In genomic region chr20:32493356-32493755, GRCh38 we compare ENCODE assay signal across 18 cellular contexts.
DNase-seq lines count a peak whose midpoint lies in the region; ATAC-seq and TF ChIP-seq lines count a peak whose summit lies in the region.
"Had no signal": no experiment of that assay in that cellular context is flagged by ENCODE, and none has a peak within 500 bp of the region (broad histone marks: within the 10 kb centered on the region; RNA-seq: fewer than 3 reads in every experiment).

No MANE protein-coding gene starts in this region.

- CTCF ChIA-PET in T-cell (lab: Charles Lee): interaction anchor here in 1 of 2 donors (0.7 kb wide), 1 partner anchor 1819 kb away, joined by 8 read pairs; no protein-coding TSS in a partner anchor

- ATAC-seq in T-cell (replicated peaks in 1 of 4): no peak
- ATAC-seq in mucosa of descending colon: no peak
- no peak for ATAC-seq in aorta (ENCODE audit: low FRiP score)
- ATAC-seq in HG02763 (IDR thresholded peaks at IDR 0.05; ENCODE audit: unreplicated experiment): no peak

- H3K4me1 Mint-ChIP-seq in activated T-cell treated with anti-CD3 and anti-CD28 coated beads, Interleukin-2, amount 50 U/mL, for 24 hours (ENCODE audit: low read depth): peaks cover 30% of the 10 kb centered on the region
- H3K4me1 Mint-ChIP-seq in T-cell: peaks cover 34 to 56% (median 48%) of the 10 kb centered on the region in 3 donors

- H3K27me3 ChIP-seq in aorta (ENCODE audit: control insufficient read depth in 1 of 2, insufficient read depth in 2 of 2, low read length in 1 of 2): no peaks in the 10 kb centered on the region

- H3K9me3 ChIP-seq in mucosa of descending colon: no peaks in the 10 kb centered on the region
- H3K9me3 ChIP-seq in aorta (ENCODE audit: control insufficient read depth, low read length): no peaks in the 10 kb centered on the region

- no peak overlapping the region for H3K4me3 ChIP-seq in mucosa of descending colon
- H3K4me3 ChIP-seq in aorta (ENCODE audit: low read length in 2 of 2): no peak overlapping the region
- H3K4me3 ChIP-seq: SK-N-MC had no signal

- WGBS in aorta, 2 donors: 96 to 98% methylated on average over 10 of the region's 10 CpGs

- no peak overlapping the region for H3K27ac ChIP-seq in aorta (ENCODE audit: low read depth in 1 of 2, low read length in 2 of 2)
- H3K27ac ChIP-seq: SK-N-MC had no signal

- H3K36me3 ChIP-seq in mucosa of descending colon (ENCODE audit: low read depth): no peaks in the 10 kb centered on the region
- H3K36me3 ChIP-seq in aorta (ENCODE audit: control insufficient read depth in 1 of 2, insufficient read depth in 2 of 2, low read length in 1 of 2): no peaks in the 10 kb centered on the region

- H3K27ac Mint-ChIP-seq in activated T-cell treated with anti-CD3 and anti-CD28 coated beads, Interleukin-2, amount 50 U/mL, for 24 hours: peak overlapping the region; percentile 74
- peak overlapping the region; percentile 46 to 66 for H3K27ac Mint-ChIP-seq in T-cell

- H3K36me3 Mint-ChIP-seq in activated T-cell treated with anti-CD3 and anti-CD28 coated beads, Interleukin-2, amount 50 U/mL, for 24 hours (ENCODE audit: low read depth): peaks cover 8% of the 10 kb centered on the region
- H3K36me3 Mint-ChIP-seq in T-cell: peaks cover 38% of the 10 kb centered on the region

- no peak for DNase-seq in activated T-cell treated with anti-CD3 and anti-CD28 coated beads, Interleukin-2, amount 50 U/mL, for 24 hours
- no peak for DNase-seq in activated T-cell treated with anti-CD3 and anti-CD28 coated beads, Interleukin-2, amount 50 U/mL, for 48 hours
- DNase-seq in T-cell: no peak
- peak in 2 of 3 donors; percentile 1 to 10 for DNase-seq in mucosa of descending colon
- DNase-seq in aorta: peak; percentile 36 to 69
- no peak for DNase-seq in stimulated activated CD4-positive, alpha-beta T cell treated with anti-CD3 and anti-CD28 coated beads, Interleukin-2, amount 100 ng/mL, for 24 hours
- no peak for DNase-seq in GOT3 (lab: John Stamatoyannopoulos, UW)
- DNase-seq: 8988T, C1 segment of cervical spinal cord, COR-L47, DMS153, Karpas-422, MM.1S, NCI-H1092 treated with DMSO at 0.1 percent for 48 hours, NCI-H2227 treated with DMSO at 0.1 percent for 48 hours, NCI-H524 had no signal

- no peak overlapping the region for H3K4me3 Mint-ChIP-seq in activated T-cell treated with anti-CD3 and anti-CD28 coated beads, Interleukin-2, amount 50 U/mL, for 24 hours
- H3K4me3 Mint-ChIP-seq in T-cell: no peak overlapping the region

- H3K4me1 ChIP-seq in mucosa of descending colon (ENCODE audit: low read depth) (no peaks in the 10 kb centered on the region), aorta (ENCODE audit: control insufficient read depth in 1 of 2, insufficient read depth in 2 of 2, low read length in 2 of 2) (no peaks in the 10 kb centered on the region)

- TF ChIP-seq CTCF in mucosa of descending colon (IDR thresholded peaks at IDR 0.05): no peak

- intact Hi-C loops in mucosa of descending colon (cut with DNase I, micrococcal nuclease): no loop called here
- intact Hi-C loops in aorta (cut with DNase I): no loop called here

- H3K27me3 Mint-ChIP-seq in activated T-cell treated with anti-CD3 and anti-CD28 coated beads, Interleukin-2, amount 50 U/mL, for 24 hours: no peaks in the 10 kb centered on the region
- H3K27me3 Mint-ChIP-seq in T-cell: no peaks in the 10 kb centered on the region

- POLR2A ChIA-PET in T-cell (lab: Charles Lee): interaction anchor here in 1 of 2 donors (0.6 kb wide), 1 partner anchor 13 kb away, joined by 4 read pairs; no protein-coding TSS in a partner anchor

- no peaks in the 10 kb centered on the region for H3K9me3 Mint-ChIP-seq in activated T-cell treated with anti-CD3 and anti-CD28 coated beads, Interleukin-2, amount 50 U/mL, for 24 hours
- H3K9me3 Mint-ChIP-seq in T-cell: peaks cover 0 to 4% (median 0%) of the 10 kb centered on the region in 3 donors

Comparison
In these comparisons a context has a peak if more than half of its experiments do, and no peak if none do; other contexts are left out.
1. DNase-seq: peak in mucosa of descending colon (2 of 3) and aorta (2 of 2); none in activated T-cell treated with anti-CD3 and anti-CD28 coated beads, Interleukin-2, amount 50 U/mL, for 24 hours (single experiment), activated T-cell treated with anti-CD3 and anti-CD28 coated beads, Interleukin-2, amount 50 U/mL, for 48 hours (0 of 2), T-cell (0 of 34), stimulated activated CD4-positive, alpha-beta T cell treated with anti-CD3 and anti-CD28 coated beads, Interleukin-2, amount 100 ng/mL, for 24 hours (0 of 2) and GOT3 (single experiment).